In genomic region chr22:48851933-48852549, GRCh38 we compare ENCODE assay signal across 1 cellular context.
TF ChIP-seq lines count a peak whose summit lies in the region.

No MANE protein-coding gene starts in this region.

TF ChIP-seq in HepG2, 621 proteins besides CTCF, POLR2A, EP300 and RAD21 (continued from another document and continues in another):
- TF ChIP-seq ETS1 (CRISPR knock-in tag; IDR thresholded peaks at IDR 0.05) = no peak
- TF ChIP-seq KMT2A (CRISPR knock-in tag; IDR thresholded peaks at IDR 0.05) = no peak
- TF ChIP-seq SIN3B (IDR thresholded peaks at IDR 0.05; ENCODE audit: low read length) = no peak
- TF ChIP-seq, protein P1, sequence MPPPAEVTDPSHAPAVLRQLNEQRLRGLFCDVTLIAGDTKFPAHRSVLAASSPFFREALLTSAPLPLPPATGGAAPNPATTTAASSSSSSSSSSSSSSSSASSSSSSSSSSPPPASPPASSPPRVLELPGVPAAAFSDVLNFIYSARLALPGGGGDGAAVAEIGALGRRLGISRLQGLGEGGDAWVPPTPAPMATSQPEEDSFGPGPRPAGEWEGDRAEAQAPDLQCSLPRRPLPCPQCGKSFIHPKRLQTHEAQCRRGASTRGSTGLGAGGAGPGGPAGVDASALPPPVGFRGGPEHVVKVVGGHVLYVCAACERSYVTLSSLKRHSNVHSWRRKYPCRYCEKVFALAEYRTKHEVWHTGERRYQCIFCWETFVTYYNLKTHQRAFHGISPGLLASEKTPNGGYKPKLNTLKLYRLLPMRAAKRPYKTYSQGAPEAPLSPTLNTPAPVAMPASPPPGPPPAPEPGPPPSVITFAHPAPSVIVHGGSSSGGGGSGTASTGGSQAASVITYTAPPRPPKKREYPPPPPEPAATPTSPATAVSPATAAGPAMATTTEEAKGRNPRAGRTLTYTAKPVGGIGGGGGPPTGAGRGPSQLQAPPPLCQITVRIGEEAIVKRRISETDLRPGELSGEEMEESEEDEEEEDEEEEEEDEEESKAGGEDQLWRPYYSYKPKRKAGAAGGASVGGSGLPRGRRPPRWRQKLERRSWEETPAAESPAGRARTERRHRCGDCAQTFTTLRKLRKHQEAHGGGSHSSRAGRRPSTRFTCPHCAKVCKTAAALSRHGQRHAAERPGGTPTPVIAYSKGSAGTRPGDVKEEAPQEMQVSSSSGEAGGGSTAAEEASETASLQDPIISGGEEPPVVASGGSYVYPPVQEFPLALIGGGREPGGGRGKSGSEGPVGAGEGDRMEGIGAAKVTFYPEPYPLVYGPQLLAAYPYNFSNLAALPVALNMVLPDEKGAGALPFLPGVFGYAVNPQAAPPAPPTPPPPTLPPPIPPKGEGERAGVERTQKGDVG (CRISPR knock-in tag; IDR thresholded peaks at IDR 0.05; ENCODE audit: borderline replicate concordance) = no peak
- no peak for TF ChIP-seq SP140L (CRISPR knock-in tag; IDR thresholded peaks at IDR 0.05; ENCODE audit: borderline replicate concordance)
- TF ChIP-seq THAP9 (CRISPR knock-in tag; IDR thresholded peaks at IDR 0.05; ENCODE audit: borderline replicate concordance) = no peak
- TF ChIP-seq, protein P2, sequence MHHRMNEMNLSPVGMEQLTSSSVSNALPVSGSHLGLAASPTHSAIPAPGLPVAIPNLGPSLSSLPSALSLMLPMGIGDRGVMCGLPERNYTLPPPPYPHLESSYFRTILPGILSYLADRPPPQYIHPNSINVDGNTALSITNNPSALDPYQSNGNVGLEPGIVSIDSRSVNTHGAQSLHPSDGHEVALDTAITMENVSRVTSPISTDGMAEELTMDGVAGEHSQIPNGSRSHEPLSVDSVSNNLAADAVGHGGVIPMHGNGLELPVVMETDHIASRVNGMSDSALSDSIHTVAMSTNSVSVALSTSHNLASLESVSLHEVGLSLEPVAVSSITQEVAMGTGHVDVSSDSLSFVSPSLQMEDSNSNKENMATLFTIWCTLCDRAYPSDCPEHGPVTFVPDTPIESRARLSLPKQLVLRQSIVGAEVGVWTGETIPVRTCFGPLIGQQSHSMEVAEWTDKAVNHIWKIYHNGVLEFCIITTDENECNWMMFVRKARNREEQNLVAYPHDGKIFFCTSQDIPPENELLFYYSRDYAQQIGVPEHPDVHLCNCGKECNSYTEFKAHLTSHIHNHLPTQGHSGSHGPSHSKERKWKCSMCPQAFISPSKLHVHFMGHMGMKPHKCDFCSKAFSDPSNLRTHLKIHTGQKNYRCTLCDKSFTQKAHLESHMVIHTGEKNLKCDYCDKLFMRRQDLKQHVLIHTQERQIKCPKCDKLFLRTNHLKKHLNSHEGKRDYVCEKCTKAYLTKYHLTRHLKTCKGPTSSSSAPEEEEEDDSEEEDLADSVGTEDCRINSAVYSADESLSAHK (CRISPR knock-in tag; IDR thresholded peaks at IDR 0.05; ENCODE audit: borderline replicate concordance) = no peak
- no peak for TF ChIP-seq PAF1 (CRISPR knock-in tag; IDR thresholded peaks at IDR 0.05)
- TF ChIP-seq ZNF44 (CRISPR knock-in tag; IDR thresholded peaks at IDR 0.05) = no peak
- TF ChIP-seq, protein P3, sequence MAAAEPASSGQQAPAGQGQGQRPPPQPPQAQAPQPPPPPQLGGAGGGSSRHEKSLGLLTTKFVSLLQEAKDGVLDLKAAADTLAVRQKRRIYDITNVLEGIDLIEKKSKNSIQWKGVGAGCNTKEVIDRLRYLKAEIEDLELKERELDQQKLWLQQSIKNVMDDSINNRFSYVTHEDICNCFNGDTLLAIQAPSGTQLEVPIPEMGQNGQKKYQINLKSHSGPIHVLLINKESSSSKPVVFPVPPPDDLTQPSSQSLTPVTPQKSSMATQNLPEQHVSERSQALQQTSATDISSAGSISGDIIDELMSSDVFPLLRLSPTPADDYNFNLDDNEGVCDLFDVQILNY (CRISPR knock-in tag; conservative IDR thresholded peaks at IDR 0.05) = no peak
- no peak for TF ChIP-seq SIN3A (IDR thresholded peaks at IDR 0.05; ENCODE audit: borderline replicate concordance, low read depth, low read length)
- TF ChIP-seq TGIF2 (CRISPR knock-in tag; IDR thresholded peaks at IDR 0.05) = no peak
- no peak for TF ChIP-seq FIP1L1 (IDR thresholded peaks at IDR 0.05; ENCODE audit: borderline replicate concordance, insufficient read depth, low read depth, low read length)
- no peak for TF ChIP-seq ZZZ3 (CRISPR knock-in tag; IDR thresholded peaks at IDR 0.05; ENCODE audit: borderline replicate concordance)
- TF ChIP-seq HMGA1 (CRISPR knock-in tag; conservative IDR thresholded peaks at IDR 0.05) = no peak
- no peak for TF ChIP-seq ARNT2 (CRISPR knock-in tag; IDR thresholded peaks at IDR 0.05; ENCODE audit: low read depth)
- 0 out of 2 replicates have a peak, but pooled peaks have one; percentile 26 for TF ChIP-seq ZNF451 (CRISPR knock-in tag; IDR thresholded peaks at IDR 0.05)
- TF ChIP-seq SOX5 (CRISPR knock-in tag; IDR thresholded peaks at IDR 0.05; ENCODE audit: borderline replicate concordance) = no peak; the same call in 1 of the 2 replicates
- 0 out of 2 replicates have a peak, but pooled peaks have one; percentile 29 for TF ChIP-seq GATAD1 (CRISPR knock-in tag; IDR thresholded peaks at IDR 0.05)
- TF ChIP-seq ZNF639 (CRISPR knock-in tag; conservative IDR thresholded peaks at IDR 0.05) = no peak
- no peak for TF ChIP-seq ZBTB21 (CRISPR knock-in tag; IDR thresholded peaks at IDR 0.05)
- TF ChIP-seq FOXP1 (IDR thresholded peaks at IDR 0.05) = no peak
- TF ChIP-seq FOXP1 (CRISPR knock-in tag; IDR thresholded peaks at IDR 0.05) = 0 out of 2 replicates have a peak, but pooled peaks have one; percentile 7
- peak; percentile 96 for TF ChIP-seq MEIS2 (CRISPR knock-in tag; IDR thresholded peaks at IDR 0.05)
- TF ChIP-seq, protein P4, sequence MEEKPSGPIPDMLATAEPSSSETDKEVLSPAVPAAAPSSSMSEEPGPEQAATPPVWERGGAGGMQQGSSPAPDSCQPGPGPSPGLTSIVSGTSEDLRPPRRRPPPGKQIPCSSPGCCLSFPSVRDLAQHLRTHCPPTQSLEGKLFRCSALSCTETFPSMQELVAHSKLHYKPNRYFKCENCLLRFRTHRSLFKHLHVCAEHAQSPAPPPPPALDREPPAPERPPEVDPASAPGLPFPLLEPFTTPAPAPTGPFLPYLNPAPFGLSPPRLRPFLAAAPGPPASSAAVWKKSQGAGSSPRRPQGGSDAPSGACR (CRISPR knock-in tag; IDR thresholded peaks at IDR 0.05) = no peak
- TF ChIP-seq CBX2 (IDR thresholded peaks at IDR 0.05; ENCODE audit: low read depth, low read length) = no peak
- no peak for TF ChIP-seq CBX2 (CRISPR knock-in tag; IDR thresholded peaks at IDR 0.05; ENCODE audit: low read depth)
- peak; percentile 47 for TF ChIP-seq HDAC2 (CRISPR knock-in tag; IDR thresholded peaks at IDR 0.05)
- no peak for TF ChIP-seq ATF7 (IDR thresholded peaks at IDR 0.05)
- no peak for TF ChIP-seq ATF7 (CRISPR knock-in tag; IDR thresholded peaks at IDR 0.05)
- TF ChIP-seq ZNF773 (CRISPR knock-in tag; IDR thresholded peaks at IDR 0.05; ENCODE audit: borderline replicate concordance) = no peak
- no peak for TF ChIP-seq CHD4 (IDR thresholded peaks at IDR 0.05; ENCODE audit: borderline replicate concordance, low read length)
- no peak for TF ChIP-seq NAIF1 (CRISPR knock-in tag; IDR thresholded peaks at IDR 0.05; ENCODE audit: borderline replicate concordance)
- no peak for TF ChIP-seq SRSF1 (optimal IDR thresholded peaks at IDR 0.05; ENCODE audit: low read depth, low read length)
- TF ChIP-seq, protein P5, sequence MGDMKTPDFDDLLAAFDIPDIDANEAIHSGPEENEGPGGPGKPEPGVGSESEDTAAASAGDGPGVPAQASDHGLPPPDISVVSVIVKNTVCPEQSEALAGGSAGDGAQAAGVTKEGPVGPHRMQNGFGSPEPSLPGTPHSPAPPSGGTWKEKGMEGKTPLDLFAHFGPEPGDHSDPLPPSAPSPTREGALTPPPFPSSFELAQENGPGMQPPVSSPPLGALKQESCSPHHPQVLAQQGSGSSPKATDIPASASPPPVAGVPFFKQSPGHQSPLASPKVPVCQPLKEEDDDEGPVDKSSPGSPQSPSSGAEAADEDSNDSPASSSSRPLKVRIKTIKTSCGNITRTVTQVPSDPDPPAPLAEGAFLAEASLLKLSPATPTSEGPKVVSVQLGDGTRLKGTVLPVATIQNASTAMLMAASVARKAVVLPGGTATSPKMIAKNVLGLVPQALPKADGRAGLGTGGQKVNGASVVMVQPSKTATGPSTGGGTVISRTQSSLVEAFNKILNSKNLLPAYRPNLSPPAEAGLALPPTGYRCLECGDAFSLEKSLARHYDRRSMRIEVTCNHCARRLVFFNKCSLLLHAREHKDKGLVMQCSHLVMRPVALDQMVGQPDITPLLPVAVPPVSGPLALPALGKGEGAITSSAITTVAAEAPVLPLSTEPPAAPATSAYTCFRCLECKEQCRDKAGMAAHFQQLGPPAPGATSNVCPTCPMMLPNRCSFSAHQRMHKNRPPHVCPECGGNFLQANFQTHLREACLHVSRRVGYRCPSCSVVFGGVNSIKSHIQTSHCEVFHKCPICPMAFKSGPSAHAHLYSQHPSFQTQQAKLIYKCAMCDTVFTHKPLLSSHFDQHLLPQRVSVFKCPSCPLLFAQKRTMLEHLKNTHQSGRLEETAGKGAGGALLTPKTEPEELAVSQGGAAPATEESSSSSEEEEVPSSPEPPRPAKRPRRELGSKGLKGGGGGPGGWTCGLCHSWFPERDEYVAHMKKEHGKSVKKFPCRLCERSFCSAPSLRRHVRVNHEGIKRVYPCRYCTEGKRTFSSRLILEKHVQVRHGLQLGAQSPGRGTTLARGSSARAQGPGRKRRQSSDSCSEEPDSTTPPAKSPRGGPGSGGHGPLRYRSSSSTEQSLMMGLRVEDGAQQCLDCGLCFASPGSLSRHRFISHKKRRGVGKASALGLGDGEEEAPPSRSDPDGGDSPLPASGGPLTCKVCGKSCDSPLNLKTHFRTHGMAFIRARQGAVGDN (CRISPR knock-in tag; IDR thresholded peaks at IDR 0.05) = peak; percentile 33
- TF ChIP-seq SAP130 (CRISPR knock-in tag; IDR thresholded peaks at IDR 0.05; ENCODE audit: low read depth) = peak; percentile 26; the same call in 1 of the 2 replicates
- no peak for TF ChIP-seq ZNF598 (CRISPR knock-in tag; IDR thresholded peaks at IDR 0.05; ENCODE audit: borderline replicate concordance)
- no peak for TF ChIP-seq AGO2 (optimal IDR thresholded peaks at IDR 0.05; ENCODE audit: low read depth, low read length)
- TF ChIP-seq SMAD3 (CRISPR knock-in tag; IDR thresholded peaks at IDR 0.05) = no peak
- no peak for TF ChIP-seq ZUFSP (CRISPR knock-in tag; IDR thresholded peaks at IDR 0.05; ENCODE audit: borderline replicate concordance)
- TF ChIP-seq ZNF652 (CRISPR knock-in tag; IDR thresholded peaks at IDR 0.05; ENCODE audit: borderline replicate concordance, low read depth) = peak; percentile 21; the same call in 1 of the 2 replicates
- peak; percentile 80 for TF ChIP-seq GATAD2A (CRISPR knock-in tag; IDR thresholded peaks at IDR 0.05)
- TF ChIP-seq ZNF766 (CRISPR knock-in tag; IDR thresholded peaks at IDR 0.05; ENCODE audit: borderline replicate concordance) = 0 out of 2 replicates have a peak, but pooled peaks have one; percentile 40
- TF ChIP-seq HNF4G (IDR thresholded peaks at IDR 0.05; ENCODE audit: borderline replicate concordance, low read depth, low read length) = no peak
- 0 out of 2 replicates have a peak, but pooled peaks have one; percentile 37 for TF ChIP-seq HNF4G (CRISPR knock-in tag; IDR thresholded peaks at IDR 0.05; ENCODE audit: borderline replicate concordance, low read depth)
- TF ChIP-seq ZNF225 (CRISPR knock-in tag; IDR thresholded peaks at IDR 0.05) = no peak
- TF ChIP-seq NR2F2 (IDR thresholded peaks at IDR 0.05; ENCODE audit: borderline replicate concordance, low read depth) = no peak
- no peak for TF ChIP-seq CENPX (CRISPR knock-in tag; IDR thresholded peaks at IDR 0.05)
- TF ChIP-seq CREM (IDR thresholded peaks at IDR 0.05) = peak; percentile 46; the same call in 1 of the 2 replicates
- no peak for TF ChIP-seq CREM (CRISPR knock-in tag; IDR thresholded peaks at IDR 0.05)
